Comparison of ENCODE assay signal across 23 cellular contexts in genomic region chr16:55154261-55154660, GRCh38.
DNase-seq lines count a peak whose midpoint lies in the region; ATAC-seq and TF ChIP-seq lines count a peak whose summit lies in the region.
"Had no signal": no experiment of that assay in that cellular context is flagged by ENCODE, and none has a peak within 500 bp of the region (broad histone marks: within the 10 kb centered on the region; RNA-seq: fewer than 3 reads in every experiment).

No MANE protein-coding gene starts in this region.

- H3K27ac ChIP-seq in BLaER1 = no peak overlapping the region
- no peak overlapping the region for H3K27ac ChIP-seq in left lung
- H3K27ac ChIP-seq in upper lobe of right lung = no peak overlapping the region
- H3K27ac ChIP-seq: 22Rv1, A549, C4-2B had no signal

- H3K9me3 ChIP-seq in BLaER1 (0 out of 2 replicates have a peak, but pooled peaks cover 7% of the 10 kb centered on the region), left lung (peaks cover 0 to under 1% of the 10 kb centered on the region in 2 donors), upper lobe of right lung (no peaks in the 10 kb centered on the region)
- H3K9me3 ChIP-seq: A549 had no signal

- no peak overlapping the region for H3K4me3 Mint-ChIP-seq in CD14-positive monocyte
- H3K4me3 Mint-ChIP-seq: B cell; CD4-positive, alpha-beta memory T cell; CD4-positive, CD25-positive, alpha-beta regulatory T cell; CD8-positive, alpha-beta memory T cell had no signal

- H3K9ac ChIP-seq in BLaER1 = no peak overlapping the region

- H3K36me3 ChIP-seq in BLaER1 (no peaks in the 10 kb centered on the region), left lung (no peaks in the 10 kb centered on the region), upper lobe of right lung (no peaks in the 10 kb centered on the region)

- peaks cover 0 to 10% (median 2%) of the 10 kb centered on the region in 7 donors for H3K9me3 Mint-ChIP-seq in CD14-positive monocyte

- H3K4me1 ChIP-seq in BLaER1 (peaks cover 20% of the 10 kb centered on the region), left lung (no peaks in the 10 kb centered on the region), upper lobe of right lung (no peaks in the 10 kb centered on the region)
- H3K4me1 ChIP-seq: A549 had no signal

- no peaks in the 10 kb centered on the region for H4K20me1 ChIP-seq in BLaER1

- H3K27me3 ChIP-seq in BLaER1 = no peaks in the 10 kb centered on the region
- H3K27me3 ChIP-seq in left lung = no peaks in the 10 kb centered on the region
- no peaks in the 10 kb centered on the region for H3K27me3 ChIP-seq in upper lobe of right lung

- peaks cover 0 to 5% (median 3%) of the 10 kb centered on the region in 3 donors for H3K27me3 Mint-ChIP-seq in CD14-positive monocyte (ENCODE audit: low read depth in 3 of 3)
- H3K27me3 Mint-ChIP-seq: CD4-positive, alpha-beta memory T cell; CD4-positive, CD25-positive, alpha-beta regulatory T cell had no signal

- H3K27ac Mint-ChIP-seq in CD14-positive monocyte = no peak overlapping the region
- H3K27ac Mint-ChIP-seq: B cell; CD4-positive, alpha-beta memory T cell; CD4-positive, CD25-positive, alpha-beta regulatory T cell; CD8-positive, alpha-beta memory T cell had no signal

- H3K4me1 Mint-ChIP-seq in CD14-positive monocyte = no peaks in the 10 kb centered on the region
- H3K4me1 Mint-ChIP-seq: CD4-positive, alpha-beta memory T cell; CD4-positive, CD25-positive, alpha-beta regulatory T cell; CD8-positive, alpha-beta memory T cell had no signal

- H3K4me2 ChIP-seq in BLaER1 = peak overlapping the region; percentile 55
- H3K4me2 ChIP-seq: A549 had no signal

- intact Hi-C loops in left lung (cut with DNase I) = no loop called here
- intact Hi-C loops in upper lobe of right lung (cut with DNase I) = no loop called here
- intact Hi-C loops in CD14-positive monocyte (cut with micrococcal nuclease) = no loop called here

- no peak overlapping the region for H3K4me3 ChIP-seq in BLaER1
- no peak overlapping the region for H3K4me3 ChIP-seq in left lung
- H3K4me3 ChIP-seq in upper lobe of right lung = no peak overlapping the region
- H3K4me3 ChIP-seq: A549, GM12878 had no signal

- peak; percentile 88 for ATAC-seq in left lung
- ATAC-seq in upper lobe of right lung = peak; percentile 79
- ATAC-seq in GM21737 (IDR thresholded peaks at IDR 0.05; ENCODE audit: unreplicated experiment) = no peak
- ATAC-seq: A549, GM12878 had no signal

- no peaks in the 10 kb centered on the region for H3K36me3 Mint-ChIP-seq in CD14-positive monocyte
- H3K36me3 Mint-ChIP-seq: CD4-positive, alpha-beta memory T cell; CD4-positive, CD25-positive, alpha-beta regulatory T cell; CD8-positive, alpha-beta memory T cell had no signal

- DNase-seq in DMS79 (lab: John Stamatoyannopoulos, UW) (peak; percentile 60), left lung (no peak), upper lobe of right lung (no peak), CD14-positive monocyte (ENCODE audit: low spot score) (no peak), glomerular visceral epithelial cell (ENCODE audit: extremely low spot score) (no peak)
- DNase-seq: AML-193; CD4-positive, alpha-beta memory T cell; CD4-positive, CD25-positive, alpha-beta regulatory T cell; CD8-positive, alpha-beta memory T cell; COR-L47; DMS 273 treated with DMSO at 0.1 percent for 48 hours; DMS153; DMS53; DND-41; EL; GDM1 had no signal

- TF ChIP-seq CTCF in left lung (IDR thresholded peaks at IDR 0.05) (no peak), upper lobe of right lung (IDR thresholded peaks at IDR 0.05) (no peak), CD14-positive monocyte (IDR thresholded peaks at IDR 0.05) (no peak)
